Comparison of ENCODE assay signal across 30 cellular contexts in the genomic region with DNA sequence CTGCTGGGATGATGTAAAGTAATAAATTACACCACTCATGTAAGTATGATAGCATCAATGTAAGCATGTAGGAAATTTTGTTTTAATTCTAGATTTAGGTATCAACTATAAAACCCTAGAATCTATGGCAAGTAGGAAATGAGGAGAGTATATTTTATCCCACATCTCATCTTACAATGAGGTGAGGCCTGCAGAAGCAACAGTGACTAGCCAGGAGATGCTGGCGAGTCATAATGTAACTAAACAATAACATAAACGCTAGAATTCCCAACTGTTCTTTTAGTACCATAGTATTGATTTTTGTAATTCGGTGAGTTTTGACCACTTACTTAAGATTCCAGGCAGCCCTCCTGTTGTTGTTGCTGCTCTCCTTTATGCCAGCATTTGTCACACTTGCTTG.
"Had no signal": no experiment of that assay in that cellular context is flagged by ENCODE, and none has a peak within 500 bp of the region (broad histone marks: within the 10 kb centered on the region; RNA-seq: fewer than 3 reads in every experiment).

No MANE protein-coding gene starts in this region.

- H3K27me3 ChIP-seq: ascending aorta, esophagus squamous epithelium, gastroesophageal sphincter, heart right ventricle, neutrophil, ovary, right atrium auricular region, thyroid gland, upper lobe of right lung had no signal

- H3K4me1 Mint-ChIP-seq: activated B cell treated with CpG ODN at 0.5 μM for 24 hours; activated CD4-positive, alpha-beta T cell treated with anti-CD3 and anti-CD28 coated beads for 36 hours; activated T-helper 17 cell treated with anti-CD3 and anti-CD28 coated beads, Interleukin-2, amount 50 U/mL, for 72 hours had no signal

- H3K4me3 Mint-ChIP-seq: activated B cell treated with CpG ODN at 0.5 μM for 24 hours; activated CD4-positive, alpha-beta T cell treated with anti-CD3 and anti-CD28 coated beads for 36 hours; activated T-cell treated with anti-CD3 and anti-CD28 coated beads, Interleukin-2, amount 50 U/mL, for 24 hours; activated T-helper 17 cell treated with anti-CD3 and anti-CD28 coated beads, Interleukin-2, amount 50 U/mL, for 72 hours; endodermal cell; memory B cell; nephron; stimulated activated naive CD8-positive, alpha-beta T cell treated with anti-CD3 and anti-CD28 coated beads, Interleukin-15, Interleukin-2, amounts not matched to agents 100 ng/mL and 50 ng/mL, for 24 hours had no signal

- DNase-seq: activated B cell treated with CpG ODN at 0.5 μM for 24 hours; activated CD4-positive, alpha-beta T cell treated with anti-CD3 and anti-CD28 coated beads for 36 hours; activated CD4-positive, alpha-beta T cell treated with anti-CD3 and anti-CD28 coated beads, Interleukin-2, amount 50 U/mL, for 4 hours; activated CD8-positive, alpha-beta memory T cell treated with anti-CD3 and anti-CD28 coated beads for 24 hours; activated CD8-positive, alpha-beta memory T cell treated with anti-CD3 and anti-CD28 coated beads, Interleukin-2, amount 50 U/mL, for 4 hours; activated T-cell treated with anti-CD3 and anti-CD28 coated beads, Interleukin-2, amount 50 U/mL, for 24 hours; cerebellar nuclear complex; endodermal cell; esophagus squamous epithelium; heart right ventricle; islet precursor cell; left cardiac atrium; ovary; psoas muscle; stimulated activated CD4-positive, alpha-beta T cell treated with anti-CD3 and anti-CD28 coated beads, Interleukin-1b, Interleukin-23, amount 100 ng/mL, for 48 hours; substantia nigra; T1000; thyroid gland; upper lobe of right lung had no signal

- H3K27ac Mint-ChIP-seq: activated B cell treated with CpG ODN at 0.5 μM for 24 hours; activated CD4-positive, alpha-beta T cell treated with anti-CD3 and anti-CD28 coated beads for 36 hours; activated naive CD4-positive, alpha-beta T cell treated with anti-CD3 and anti-CD28 coated beads, Interleukin-2, amount 50 U/mL, for 72 hours; activated T-cell treated with anti-CD3 and anti-CD28 coated beads, Interleukin-2, amount 50 U/mL, for 24 hours; activated T-helper 17 cell treated with anti-CD3 and anti-CD28 coated beads, Interleukin-2, amount 50 U/mL, for 72 hours; endodermal cell; memory B cell; nephron; stimulated activated naive CD8-positive, alpha-beta T cell treated with anti-CD3 and anti-CD28 coated beads, Interleukin-15, Interleukin-2, amounts not matched to agents 100 ng/mL and 50 ng/mL, for 24 hours had no signal

- H3K36me3 Mint-ChIP-seq: activated naive CD4-positive, alpha-beta T cell treated with anti-CD3 and anti-CD28 coated beads, Interleukin-2, amount 50 U/mL, for 72 hours; memory B cell had no signal

- H3K27ac ChIP-seq: ascending aorta, coronary artery, esophagus squamous epithelium, gastroesophageal sphincter, heart right ventricle, neutrophil, ovary, psoas muscle, right atrium auricular region, skin epidermis, thyroid gland, upper lobe of right lung had no signal

- H3K36me3 ChIP-seq: ascending aorta, esophagus squamous epithelium, gastroesophageal sphincter, heart right ventricle, neutrophil, ovary, right atrium auricular region, thyroid gland, upper lobe of right lung had no signal

- H3K4me1 ChIP-seq: ascending aorta, heart right ventricle, right atrium auricular region, upper lobe of right lung had no signal

- ATAC-seq: activated CD4-positive, alpha-beta T cell treated with anti-CD3 and anti-CD28 coated beads for 36 hours; activated naive CD4-positive, alpha-beta T cell treated with anti-CD3 and anti-CD28 coated beads, Interleukin-2, amount 50 U/mL, for 72 hours; activated T-helper 17 cell treated with anti-CD3 and anti-CD28 coated beads, Interleukin-2, amount 50 U/mL, for 72 hours; gastroesophageal sphincter; upper lobe of right lung had no signal

- H3K9me3 ChIP-seq: ascending aorta, esophagus squamous epithelium, gastroesophageal sphincter, heart right ventricle, neutrophil, ovary, psoas muscle, right atrium auricular region, thyroid gland, upper lobe of right lung had no signal

- H3K9me3 Mint-ChIP-seq: activated B cell treated with CpG ODN at 0.5 μM for 24 hours; activated naive CD4-positive, alpha-beta T cell treated with anti-CD3 and anti-CD28 coated beads, Interleukin-2, amount 50 U/mL, for 72 hours; activated T-cell treated with anti-CD3 and anti-CD28 coated beads, Interleukin-2, amount 50 U/mL, for 24 hours; activated T-helper 17 cell treated with anti-CD3 and anti-CD28 coated beads, Interleukin-2, amount 50 U/mL, for 72 hours; endodermal cell; memory B cell; nephron; stimulated activated naive CD8-positive, alpha-beta T cell treated with anti-CD3 and anti-CD28 coated beads, Interleukin-15, Interleukin-2, amounts not matched to agents 100 ng/mL and 50 ng/mL, for 24 hours had no signal

- H3K27me3 Mint-ChIP-seq: activated B cell treated with CpG ODN at 0.5 μM for 24 hours; memory B cell; stimulated activated naive CD8-positive, alpha-beta T cell treated with anti-CD3 and anti-CD28 coated beads, Interleukin-15, Interleukin-2, amounts not matched to agents 100 ng/mL and 50 ng/mL, for 24 hours had no signal

- H3K4me3 ChIP-seq: ascending aorta, coronary artery, esophagus squamous epithelium, gastroesophageal sphincter, heart right ventricle, ovary, psoas muscle, right atrium auricular region, skin epidermis, thyroid gland, upper lobe of right lung had no signal
